In the genomic region with DNA sequence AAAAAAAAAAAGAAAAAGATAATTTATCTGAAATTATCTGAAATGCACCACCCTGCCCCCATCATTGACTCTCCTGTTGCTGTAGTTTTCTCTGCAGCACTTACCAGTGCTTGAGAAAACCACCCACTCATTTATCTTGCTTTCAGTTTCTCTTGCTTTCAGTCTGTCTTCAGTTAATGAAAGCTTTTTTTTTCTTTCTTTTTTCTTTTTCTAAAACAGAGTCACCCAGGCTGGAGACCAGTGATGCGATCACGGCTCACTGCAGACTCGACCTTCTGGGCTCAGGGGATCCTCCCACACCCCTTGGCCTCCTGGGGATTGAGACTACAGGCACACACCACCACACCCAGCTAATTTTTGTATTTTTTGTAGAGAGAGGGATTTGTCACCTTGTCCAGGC, we compare ENCODE assay signal across 8 cellular contexts. TPM values are rescaled to one million over a fixed set of nuclear protein-coding genes. Genes with fewer than 3 reads are reported as not detected.
DNase-seq lines count a peak whose midpoint lies in the region; ATAC-seq and TF ChIP-seq lines count a peak whose summit lies in the region.

No MANE protein-coding gene starts in this region.

- no peaks in the 10 kb centered on the region for H3K4me1 ChIP-seq in prostate gland (replicated peaks)

- WGBS in prostate gland: 22% methylated on average over 3 of the region's 3 CpGs

- TF ChIP-seq CTCF in 22Rv1 (IDR thresholded peaks at IDR 0.05) (no peak), prostate gland (IDR thresholded peaks at IDR 0.05) (no peak)

- peaks cover 28% of the 10 kb centered on the region for H3K4me1 Mint-ChIP-seq in activated T-cell treated with anti-CD3 and anti-CD28 coated beads, Interleukin-2, amount 50 U/mL, for 4 hours (ENCODE audit: low read depth)

- H3K4me3 Mint-ChIP-seq in activated T-cell treated with anti-CD3 and anti-CD28 coated beads, Interleukin-2, amount 50 U/mL, for 4 hours: peak overlapping the region; percentile 61

- no peaks in the 10 kb centered on the region for H3K9me3 Mint-ChIP-seq in activated T-cell treated with anti-CD3 and anti-CD28 coated beads, Interleukin-2, amount 50 U/mL, for 4 hours

- H3K27ac ChIP-seq in 22Rv1: peak overlapping the region; percentile 74
- peak overlapping the region; percentile 72 to 90 for H3K27ac ChIP-seq in prostate gland

- H3K36me3 Mint-ChIP-seq in activated T-cell treated with anti-CD3 and anti-CD28 coated beads, Interleukin-2, amount 50 U/mL, for 4 hours (ENCODE audit: insufficient read depth): no peaks in the 10 kb centered on the region

- no peaks in the 10 kb centered on the region for H3K36me3 ChIP-seq in prostate gland

- ATAC-seq in GM19351 (IDR thresholded peaks at IDR 0.05; ENCODE audit: unreplicated experiment): peak; percentile 70
- peak; percentile 65 for ATAC-seq in HG03520 (IDR thresholded peaks at IDR 0.05; ENCODE audit: unreplicated experiment)
- peak; percentile 90 to 92 for ATAC-seq in activated T-cell treated with anti-CD3 and anti-CD28 coated beads, Interleukin-2, amount 50 U/mL, for 4 hours

- no peak overlapping the region for H3K4me3 ChIP-seq in prostate gland

- no peaks in the 10 kb centered on the region for H3K27me3 Mint-ChIP-seq in activated T-cell treated with anti-CD3 and anti-CD28 coated beads, Interleukin-2, amount 50 U/mL, for 4 hours (ENCODE audit: low read depth)

- intact Hi-C loops in prostate gland (cut with DNase I): loop anchor here (10.0 kb wide), 2 partner anchors 197 to 287 kb away; partner anchors contain the start of genes EPOR and TSPAN16

- no peak for TF ChIP-seq POLR2A in prostate gland (IDR thresholded peaks at IDR 0.05)

- H3K27me3 ChIP-seq in prostate gland (replicated peaks; ENCODE audit: insufficient read depth): no peaks in the 10 kb centered on the region

- no peaks in the 10 kb centered on the region for H3K9me3 ChIP-seq in prostate gland

- DNase-seq in activated T-cell treated with anti-CD3 and anti-CD28 coated beads, Interleukin-2, amount 50 U/mL, for 4 hours: no peak
- DNase-seq in prostate gland (ENCODE audit: low spot score): no peak
- no peak for DNase-seq in pons (ENCODE audit: low spot score)
- DNase-seq in Kasumi-1 (lab: John Stamatoyannopoulos, UW): no peak
- no peak for DNase-seq in SK-N-DZ (ENCODE audit: low spot score)

RNA-seq across cellular contexts. Expression of gene ACP5, which starts 4.3 kb away (rescaled TPM):
- 1 to 10 TPM; 2.4 to 2.9 (median 2.8) TPM for total RNA-seq in activated T-cell treated with anti-CD3 and anti-CD28 coated beads, Interleukin-2, amount 50 U/mL, for 4 hours
- 10 to 100 TPM; 23.3 to 59.3 TPM for total RNA-seq in prostate gland
- polyA plus RNA-seq in SK-N-DZ (2014; cell fraction: cytosol; rRNA removed): 4.1 and 6.8 TPM in 2 replicates
- polyA plus RNA-seq in SK-N-DZ (2014; cell fraction: nucleus; rRNA removed): 3.3 and 5.2 TPM in 2 replicates

RNA-seq across cellular contexts. Expression of gene ZNF627, which starts 15.5 kb away (rescaled TPM):
- 1 to 10 TPM; 2.6 to 3.5 (median 3.4) TPM for total RNA-seq in activated T-cell treated with anti-CD3 and anti-CD28 coated beads, Interleukin-2, amount 50 U/mL, for 4 hours
- total RNA-seq in prostate gland: 10 to 100 TPM; 17.8 to 20.5 TPM
- polyA plus RNA-seq in SK-N-DZ (2014; cell fraction: cytosol; rRNA removed): 16.6 and 21.0 TPM in 2 replicates
- polyA plus RNA-seq in SK-N-DZ (2014; cell fraction: nucleus; rRNA removed): 10.4 and 17.8 TPM in 2 replicates

RNA-seq across cellular contexts. Expression of gene ELOF1, which starts 22.7 kb away (rescaled TPM):
- total RNA-seq in activated T-cell treated with anti-CD3 and anti-CD28 coated beads, Interleukin-2, amount 50 U/mL, for 4 hours: 10 to 100 TPM; 82.5 to 91.6 (median 86.4) TPM
- 10 to 100 TPM; 47.8 to 57.5 TPM for total RNA-seq in prostate gland
- 50.5 and 52.7 TPM in 2 replicates for polyA plus RNA-seq in SK-N-DZ (2014; cell fraction: cytosol; rRNA removed)
- 21.0 and 27.4 TPM in 2 replicates for polyA plus RNA-seq in SK-N-DZ (2014; cell fraction: nucleus; rRNA removed)

RNA-seq across cellular contexts. Expression of gene CNN1, which starts 43.1 kb away (rescaled TPM):
- under 1 TPM in 1 of 3 donors, not detected in 2; 0.25 TPM for total RNA-seq in activated T-cell treated with anti-CD3 and anti-CD28 coated beads, Interleukin-2, amount 50 U/mL, for 4 hours
- total RNA-seq in prostate gland: 100 to 1,000 TPM; 426 to 525 TPM
- 10.9 and 22.8 TPM in 2 replicates for polyA plus RNA-seq in SK-N-DZ (2014; cell fraction: cytosol; rRNA removed)
- polyA plus RNA-seq in SK-N-DZ (2014; cell fraction: nucleus; rRNA removed): 4.8 and 10.8 TPM in 2 replicates

RNA-seq across cellular contexts. Expression of gene ECSIT, which starts 52.8 kb away (rescaled TPM):
- 10 to 100 TPM; 72.3 to 88.1 (median 81.9) TPM for total RNA-seq in activated T-cell treated with anti-CD3 and anti-CD28 coated beads, Interleukin-2, amount 50 U/mL, for 4 hours
- 10 to 100 TPM; 93.0 to 94.7 TPM for total RNA-seq in prostate gland
- polyA plus RNA-seq in SK-N-DZ (2014; cell fraction: cytosol; rRNA removed): 80.7 and 86.5 TPM in 2 replicates
- polyA plus RNA-seq in SK-N-DZ (2014; cell fraction: nucleus; rRNA removed): 105 and 118 TPM in 2 replicates

Comparison
In these comparisons a context has a peak if more than half of its experiments do, and no peak if none do; other contexts are left out.
1. RNA of gene ACP5, which starts 4.3 kb away (total RNA-seq): 23.3 to 59.3 TPM in prostate gland; 2.4 to 2.9 TPM in activated T-cell treated with anti-CD3 and anti-CD28 coated beads, Interleukin-2, amount 50 U/mL, for 4 hours; every median in the first group is over 4 times any median in the second.
2. RNA of gene ZNF627, which starts 15.5 kb away (total RNA-seq): 17.8 to 20.5 TPM in prostate gland; 2.6 to 3.5 TPM in activated T-cell treated with anti-CD3 and anti-CD28 coated beads, Interleukin-2, amount 50 U/mL, for 4 hours; every median in the first group is over 4 times any median in the second.
3. Peak in every context shown above with its lines, with median percentiles within 50 percentile points of each other: ATAC-seq.